26 cellular contexts compared by ENCODE assay signal in the genomic region with DNA sequence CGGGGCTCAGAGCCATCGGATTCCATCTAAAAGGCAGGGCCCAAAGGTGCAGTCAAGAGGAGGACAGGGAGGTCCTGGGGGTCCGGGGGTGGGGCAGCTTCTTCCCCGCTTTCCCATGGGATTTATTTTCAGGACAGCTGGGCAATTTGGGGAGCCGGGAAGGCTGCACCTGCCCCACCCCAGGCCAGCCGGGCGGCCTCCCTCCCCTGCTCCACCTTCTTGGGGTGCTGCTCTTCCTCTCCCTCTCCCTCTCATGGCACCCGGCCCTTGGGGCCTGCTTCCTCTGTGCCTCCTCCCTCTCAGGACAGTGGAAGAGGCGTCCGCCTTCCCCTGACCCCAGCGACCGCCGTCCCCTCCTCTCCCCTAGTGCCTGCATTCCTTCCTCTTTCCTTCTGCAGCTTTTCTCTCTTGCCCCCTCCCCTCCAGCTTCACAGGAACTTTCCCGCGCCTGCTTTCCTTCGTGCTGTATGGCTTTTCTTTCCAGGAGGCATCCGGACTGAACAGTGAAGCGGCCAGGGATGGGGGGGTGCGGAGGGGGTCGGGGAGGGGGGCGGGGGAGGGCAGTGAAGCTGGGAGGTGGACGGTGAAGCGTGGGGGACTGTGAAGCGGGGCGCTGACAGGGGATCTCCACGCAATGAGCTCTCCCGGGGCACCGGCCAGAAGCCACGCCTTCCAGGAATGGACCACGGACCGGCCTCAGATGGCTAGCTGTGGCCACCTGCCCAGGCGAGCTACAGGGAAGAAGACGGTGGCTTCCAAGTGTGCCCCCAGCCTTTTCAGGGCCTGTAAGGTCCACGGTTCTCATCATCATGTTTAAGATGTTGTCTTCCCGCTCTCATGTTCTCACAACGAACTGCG. TPM values are rescaled to one million over a fixed set of nuclear protein-coding genes. Genes with fewer than 3 reads are reported as not detected.
A peak's percentile ranks its signal among the peaks of the same experiment; 100 is the strongest.
DNase-seq lines count a peak whose midpoint lies in the region; ATAC-seq, FAIRE-seq and TF ChIP-seq lines count a peak whose summit lies in the region.
"Had no signal": no experiment of that assay in that cellular context is flagged by ENCODE, and none has a peak within 500 bp of the region (broad histone marks: within the 10 kb centered on the region; RNA-seq: fewer than 3 reads in every experiment).

No MANE protein-coding gene starts in this region.

- H3K4me2 ChIP-seq in endothelial cell of umbilical vein (ENCODE audit: insufficient read depth, low read length), result no peak overlapping the region

- TF ChIP-seq POLR2A in endothelial cell of umbilical vein (IDR thresholded peaks at IDR 0.05; ENCODE audit: low read depth, low read length), result no peak

- H3K27ac ChIP-seq in right cardiac atrium (ENCODE audit: low read length), result no peak overlapping the region
- no peak overlapping the region for H3K27ac ChIP-seq in endothelial cell of umbilical vein (ENCODE audit: insufficient read depth, low read depth, low read length)
- no peak overlapping the region for H3K27ac ChIP-seq in upper lobe of right lung
- no peak overlapping the region for H3K27ac ChIP-seq in CD4-positive, alpha-beta memory T cell (ENCODE audit: low read depth, low read length)
- H3K27ac ChIP-seq: brain microvascular endothelial cell, epithelial cell of prostate, foreskin keratinocyte, transverse colon had no signal

- H3K9me3 Mint-ChIP-seq in mesothelial cell of epicardium, result no peaks in the 10 kb centered on the region
- no peaks in the 10 kb centered on the region for H3K9me3 Mint-ChIP-seq in CD4-positive, alpha-beta memory T cell
- H3K9me3 Mint-ChIP-seq: activated B cell treated with CpG ODN at 0.5 μM for 24 hours; CD8-positive, alpha-beta memory T cell; stimulated activated naive B cell treated with anti-CD40 and anti-IgM and Interleukin-4, amounts not matched to agents 10 μg/mL and 1 μg/mL and 100 μg/mL, for 72 hours had no signal

- peak; percentile 33 to 36 for ATAC-seq in right cardiac atrium
- no peak for ATAC-seq in Right ventricle myocardium superior (ENCODE audit: poor library complexity)
- ATAC-seq in upper lobe of right lung, result peak; percentile 65
- ATAC-seq: foreskin keratinocyte; HCT116; stimulated activated naive B cell treated with anti-CD40 and anti-IgM and Interleukin-4, amounts not matched to agents 10 μg/mL and 1 μg/mL and 100 μg/mL, for 72 hours had no signal

- H3K27ac Mint-ChIP-seq in mesothelial cell of epicardium, result peak overlapping the region; percentile 2
- no peak overlapping the region for H3K27ac Mint-ChIP-seq in CD4-positive, alpha-beta memory T cell
- H3K27ac Mint-ChIP-seq: activated B cell treated with CpG ODN at 0.5 μM for 24 hours, progenitor cell of endocrine pancreas had no signal

- no peaks in the 10 kb centered on the region for H3K27me3 Mint-ChIP-seq in mesothelial cell of epicardium (ENCODE audit: low read depth)
- H3K27me3 Mint-ChIP-seq in CD4-positive, alpha-beta memory T cell, result no peaks in the 10 kb centered on the region
- H3K27me3 Mint-ChIP-seq: activated B cell treated with CpG ODN at 0.5 μM for 24 hours; CD8-positive, alpha-beta memory T cell; progenitor cell of endocrine pancreas; stimulated activated naive B cell treated with anti-CD40 and anti-IgM and Interleukin-4, amounts not matched to agents 10 μg/mL and 1 μg/mL and 100 μg/mL, for 72 hours had no signal

- no peak overlapping the region for H3K4me3 Mint-ChIP-seq in mesothelial cell of epicardium
- H3K4me3 Mint-ChIP-seq in CD4-positive, alpha-beta memory T cell, result no peak overlapping the region
- H3K4me3 Mint-ChIP-seq: activated B cell treated with CpG ODN at 0.5 μM for 24 hours; CD8-positive, alpha-beta memory T cell had no signal

- H3K9me1 ChIP-seq in endothelial cell of umbilical vein (replicated peaks; ENCODE audit: control insufficient read depth, extremely low read depth, insufficient read depth, low read length), result no peaks in the 10 kb centered on the region

- no TSS peak for BruUV-seq in endothelial cell of umbilical vein (replicated peaks; lab: Mats Ljungman, UMichigan)

- CTCF ChIA-PET in endothelial cell of umbilical vein (lab: Charles Lee), result interaction anchor here (0.5 to 4.3 kb wide), 7 partner anchors 12 to 356 kb away, joined by 3 to 87 read pairs (median 3); no protein-coding TSS in a partner anchor
- CTCF ChIA-PET in CD4-positive, alpha-beta memory T cell (lab: Charles Lee; ENCODE audit: partially characterized antibody), result interaction anchor here (0.9 to 6.5 kb wide), 4 partner anchors 117 to 254 kb away, joined by 3 to 101 read pairs (median 12); no protein-coding TSS in a partner anchor

- H3K27me3 ChIP-seq in right cardiac atrium (ENCODE audit: control insufficient read depth, insufficient read depth) (no peaks in the 10 kb centered on the region), endothelial cell of umbilical vein (ENCODE audit: control insufficient read depth in 2 of 2, insufficient read depth in 2 of 2, low read length in 2 of 2) (peaks cover 3 to 4% of the 10 kb centered on the region in 2 experiments), upper lobe of right lung (no peaks in the 10 kb centered on the region)
- no peaks in the 10 kb centered on the region for H3K27me3 ChIP-seq in CD4-positive, alpha-beta memory T cell (ENCODE audit: insufficient read depth, low read length)
- H3K27me3 ChIP-seq: brain microvascular endothelial cell, foreskin keratinocyte, transverse colon had no signal

- H3K9me3 ChIP-seq in right cardiac atrium (ENCODE audit: control insufficient read depth, low read length) (no peaks in the 10 kb centered on the region), endothelial cell of umbilical vein (replicated peaks; ENCODE audit: control insufficient read depth, insufficient read depth, low read length) (no peaks in the 10 kb centered on the region), upper lobe of right lung (no peaks in the 10 kb centered on the region)
- H3K9me3 ChIP-seq in CD4-positive, alpha-beta memory T cell (ENCODE audit: control insufficient read depth in 1 of 2, low read length in 2 of 2), result no peaks in the 10 kb centered on the region
- H3K9me3 ChIP-seq: transverse colon had no signal

- H3K4me1 ChIP-seq in right cardiac atrium (ENCODE audit: control insufficient read depth, insufficient read depth, low read length) (no peaks in the 10 kb centered on the region), endothelial cell of umbilical vein (ENCODE audit: control insufficient read depth, extremely low read depth, insufficient read depth, low read length) (no peaks in the 10 kb centered on the region), upper lobe of right lung (no peaks in the 10 kb centered on the region)
- H3K4me1 ChIP-seq in CD4-positive, alpha-beta memory T cell (ENCODE audit: insufficient read depth, low read length), result peaks cover 4% of the 10 kb centered on the region
- H3K4me1 ChIP-seq: foreskin keratinocyte had no signal

- no peak for FAIRE-seq in endothelial cell of umbilical vein (lab: Jason Lieb, UNC)

- H3K79me2 ChIP-seq in endothelial cell of umbilical vein (ENCODE audit: control insufficient read depth, insufficient read depth, low read length), result no peaks in the 10 kb centered on the region

- H3K36me3 Mint-ChIP-seq in mesothelial cell of epicardium, result no peaks in the 10 kb centered on the region
- H3K36me3 Mint-ChIP-seq in CD4-positive, alpha-beta memory T cell, result no peaks in the 10 kb centered on the region

- no peak overlapping the region for H3K9ac ChIP-seq in endothelial cell of umbilical vein (replicated peaks; ENCODE audit: extremely low read depth, insufficient read depth, low read length)

- intact Hi-C loops in right cardiac atrium (cut with DNase I), result loop anchor here (5.0 to 10.0 kb wide), 5 partner anchors 109 to 349 kb away; partner anchors contain the start of genes APOBEC3C (in 1 of the 4) and CBX6 (in 1 of the 4)
- intact Hi-C loops in Right ventricle myocardium superior (cut with DNase I), result loop anchor here (5.0 to 10.0 kb wide), 4 partner anchors 117 to 359 kb away; no protein-coding TSS in a partner anchor
- intact Hi-C loops in endothelial cell of umbilical vein (cut with micrococcal nuclease), result loop anchor here (2.0 kb wide), 1 partner anchor 253 kb away; no protein-coding TSS in a partner anchor
- intact Hi-C loops in upper lobe of right lung (cut with DNase I), result no loop called here
- intact Hi-C loops in CD4-positive, alpha-beta memory T cell (cut with micrococcal nuclease), result no loop called here

- TF ChIP-seq CTCF in endothelial cell of umbilical vein (IDR thresholded peaks at IDR 0.05; ENCODE audit: extremely low read depth in 1 of 2, insufficient read depth in 1 of 2, low read depth in 1 of 2, low read length in 2 of 2) (no peak), mesothelial cell of epicardium (IDR thresholded peaks at IDR 0.05; ENCODE audit: unreplicated experiment) (no peak), upper lobe of right lung (IDR thresholded peaks at IDR 0.05) (no peak)

- H2AFZ ChIP-seq in endothelial cell of umbilical vein (ENCODE audit: low read depth, low read length), result peak overlapping the region; percentile 29

- 26% methylated on average over 36 of the region's 37 CpGs for WGBS in right cardiac atrium

- H3K36me3 ChIP-seq in endothelial cell of umbilical vein (ENCODE audit: control insufficient read depth in 2 of 2, extremely low read depth in 1 of 2, insufficient read depth in 2 of 2, low read length in 2 of 2) (no peaks in the 10 kb centered on the region), upper lobe of right lung (no peaks in the 10 kb centered on the region)
- no peaks in the 10 kb centered on the region for H3K36me3 ChIP-seq in CD4-positive, alpha-beta memory T cell (ENCODE audit: insufficient read depth, low read length)
- H3K36me3 ChIP-seq: brain microvascular endothelial cell, transverse colon had no signal

- peaks cover 6% of the 10 kb centered on the region for H3K4me1 Mint-ChIP-seq in mesothelial cell of epicardium
- H3K4me1 Mint-ChIP-seq in CD4-positive, alpha-beta memory T cell, result peaks cover 4 to 14% (median 11%) of the 10 kb centered on the region in 4 donors

- DNase-seq in right cardiac atrium, result peak in 1 of 3 donors; percentile 49
- no peak for DNase-seq in Right ventricle myocardium superior
- DNase-seq in endothelial cell of umbilical vein (ENCODE audit: low read depth, low spot score), result no peak
- no peak for DNase-seq in mesothelial cell of epicardium (ENCODE audit: low spot score in 2 of 2, unreplicated experiment in 2 of 2)
- DNase-seq in upper lobe of right lung, result no peak
- no peak for DNase-seq in CD4-positive, alpha-beta memory T cell
- DNase-seq in DMS53 (lab: John Stamatoyannopoulos, UW), result no peak
- no peak for DNase-seq in medulla oblongata (ENCODE audit: extremely low spot score)
- DNase-seq: activated B cell treated with CpG ODN at 0.5 μM for 24 hours; brain microvascular endothelial cell; CD8-positive, alpha-beta memory T cell; dermis blood vessel endothelial cell; foreskin keratinocyte; Kasumi-1; NCI-H1105 treated with DMSO at 0.1 percent for 48 hours; NCI-H526; SIG-M5; stimulated activated CD4-positive, alpha-beta T cell treated with anti-CD3 and anti-CD28 coated beads, Interleukin-12 subunit alpha, Interleukin-12 subunit beta, amount 100 ng/mL, for 4 hours; stimulated activated naive B cell treated with anti-CD40 and anti-IgM and Interleukin-4, amounts not matched to agents 10 μg/mL and 1 μg/mL and 100 μg/mL, for 72 hours; T-helper 2 cell; transverse colon had no signal

- dilution Hi-C loops in endothelial cell of umbilical vein (cut with MboI; ENCODE audit: extremely low pct_ligation_motif_present, low sequenced_read_pairs), result no loop called here

- no peak overlapping the region for H3K4me3 ChIP-seq in right cardiac atrium (ENCODE audit: low read length)
- H3K4me3 ChIP-seq in endothelial cell of umbilical vein (replicated peaks in 1 of 3; ENCODE audit: insufficient read depth in 1 of 3, low read depth in 1 of 3, low read length in 3 of 3), result no peak overlapping the region
- no peak overlapping the region for H3K4me3 ChIP-seq in upper lobe of right lung
- no peak overlapping the region for H3K4me3 ChIP-seq in CD4-positive, alpha-beta memory T cell (ENCODE audit: low read length in 2 of 2)
- H3K4me3 ChIP-seq: transverse colon had no signal

- POLR2A ChIA-PET in endothelial cell of umbilical vein (lab: Charles Lee), result no interaction called here
- POLR2A ChIA-PET in CD4-positive, alpha-beta memory T cell (lab: Charles Lee; ENCODE audit: partially characterized antibody), result interaction anchor here (1.9 kb wide), 1 partner anchor 10 kb away, joined by 4 read pairs; no protein-coding TSS in a partner anchor

- H4K20me1 ChIP-seq in endothelial cell of umbilical vein (replicated peaks; ENCODE audit: control insufficient read depth, extremely low read depth, insufficient read depth, low read length), result no peaks in the 10 kb centered on the region

RNA-seq across cellular contexts. Expression of gene APOBEC3H, which starts 27.0 kb away (rescaled TPM):
- under 1 TPM in 1 of 4 donors, not detected in 3; 0.57 TPM for total RNA-seq in right cardiac atrium
- polyA plus RNA-seq in right cardiac atrium, result 0.25 TPM
- not detected for total RNA-seq in Right ventricle myocardium superior
- not detected in 2 replicates for total RNA-seq in endothelial cell of umbilical vein
- polyA plus RNA-seq in endothelial cell of umbilical vein, result not detected in 2 replicates
- 0.13 and 0.14 TPM in 2 replicates for polyA plus RNA-seq in endothelial cell of umbilical vein (2011; cell fraction: cytosol; rRNA removed)
- 0.36 TPM in 1 of 2 replicates, not detected in the other for polyA plus RNA-seq in endothelial cell of umbilical vein (2011; cell fraction: nucleus; rRNA removed)
- polyA plus RNA-seq in endothelial cell of umbilical vein (2012), result 0.22 and 0.24 TPM in 2 replicates
- 0.39 TPM in 1 of 2 replicates, not detected in the other for polyA minus RNA-seq in endothelial cell of umbilical vein
- polyA minus RNA-seq in endothelial cell of umbilical vein (2011; cell fraction: cytosol; rRNA and poly(A)+ RNA removed), result not detected
- polyA minus RNA-seq in endothelial cell of umbilical vein (2011; cell fraction: nucleus; rRNA and poly(A)+ RNA removed), result not detected in 2 replicates
- 0.49 TPM in 1 of 3 replicates, not detected in the others for total RNA-seq in mesothelial cell of epicardium
- 0.84 TPM for total RNA-seq in upper lobe of right lung
- total RNA-seq in CD4-positive, alpha-beta memory T cell, result 1 to 10 TPM; 7.5 to 8.5 TPM
- polyA plus RNA-seq in CD4-positive, alpha-beta memory T cell, result 1 to 10 TPM; 5.7 to 6.2 TPM
- total RNA-seq: Daoy, dermis blood vessel endothelial cell, liver, progenitor cell of endocrine pancreas had no signal

RNA-seq across cellular contexts. Expression of gene CBX7, which starts 28.4 kb away (rescaled TPM):
- total RNA-seq in right cardiac atrium, result 10 to 100 TPM; 68.1 to 97.9 (median 78.7) TPM
- 69.0 TPM for polyA plus RNA-seq in right cardiac atrium
- total RNA-seq in Right ventricle myocardium superior, result 69.9 TPM
- total RNA-seq in endothelial cell of umbilical vein, result 5.1 and 7.1 TPM in 2 replicates
- 3.4 and 4.0 TPM in 2 replicates for polyA plus RNA-seq in endothelial cell of umbilical vein
- 1.6 and 2.0 TPM in 2 replicates for polyA plus RNA-seq in endothelial cell of umbilical vein (2011; cell fraction: cytosol; rRNA removed)
- 12.0 and 13.9 TPM in 2 replicates for polyA plus RNA-seq in endothelial cell of umbilical vein (2011; cell fraction: nucleus; rRNA removed)
- 1.7 and 1.9 TPM in 2 replicates for polyA plus RNA-seq in endothelial cell of umbilical vein (2012)
- 3.9 and 6.0 TPM in 2 replicates for polyA minus RNA-seq in endothelial cell of umbilical vein
- 2.7 TPM for polyA minus RNA-seq in endothelial cell of umbilical vein (2011; cell fraction: cytosol; rRNA and poly(A)+ RNA removed)
- 6.1 and 6.7 TPM in 2 replicates for polyA minus RNA-seq in endothelial cell of umbilical vein (2011; cell fraction: nucleus; rRNA and poly(A)+ RNA removed)
- 10.7 to 13.2 TPM (median 11.0 TPM) in 3 replicates for total RNA-seq in mesothelial cell of epicardium
- 62.7 TPM for total RNA-seq in upper lobe of right lung
- 100 to 1,000 TPM; 181 to 198 TPM for total RNA-seq in CD4-positive, alpha-beta memory T cell
- polyA plus RNA-seq in CD4-positive, alpha-beta memory T cell, result 10 to 100 TPM; 22.8 to 38.8 TPM

RNA-seq across cellular contexts. Expression of gene APOBEC3G, which starts 47.0 kb away (rescaled TPM):
- total RNA-seq in right cardiac atrium (1 to 10 TPM; 6.3 to 9.4 (median 6.9) TPM), Right ventricle myocardium superior (2.7 TPM), endothelial cell of umbilical vein (2.9 and 5.1 TPM in 2 replicates), mesothelial cell of epicardium (5.5 to 6.7 TPM (median 6.1 TPM) in 3 replicates), upper lobe of right lung (16.1 TPM)
- polyA plus RNA-seq in right cardiac atrium (6.2 TPM), endothelial cell of umbilical vein (3.4 and 3.6 TPM in 2 replicates)
- 3.6 and 3.7 TPM in 2 replicates for polyA plus RNA-seq in endothelial cell of umbilical vein (2011; cell fraction: cytosol; rRNA removed)
- 4.3 and 5.2 TPM in 2 replicates for polyA plus RNA-seq in endothelial cell of umbilical vein (2011; cell fraction: nucleus; rRNA removed)
- 1.9 and 3.3 TPM in 2 replicates for polyA plus RNA-seq in endothelial cell of umbilical vein (2012)
- polyA minus RNA-seq in endothelial cell of umbilical vein, result 4.5 TPM in 2 replicates
- polyA minus RNA-seq in endothelial cell of umbilical vein (2011; cell fraction: cytosol; rRNA and poly(A)+ RNA removed), result not detected
- 2.2 TPM in 2 replicates for polyA minus RNA-seq in endothelial cell of umbilical vein (2011; cell fraction: nucleus; rRNA and poly(A)+ RNA removed)
- total RNA-seq in CD4-positive, alpha-beta memory T cell, result 10 to 100 TPM; 44.5 to 47.5 TPM
- 100 to 1,000 TPM in 1 of 2 donors, 10 to 100 TPM in 1; 98.5 to 110 TPM for polyA plus RNA-seq in CD4-positive, alpha-beta memory T cell

Comparison
In these comparisons a context has a peak if more than half of its experiments do, and no peak if none do; other contexts are left out.
1. intact Hi-C loops: an anchor here in right cardiac atrium (5.0 to 10.0 kb wide), Right ventricle myocardium superior (5.0 to 10.0 kb wide) and endothelial cell of umbilical vein (2.0 kb wide); none called in upper lobe of right lung and CD4-positive, alpha-beta memory T cell.